8 cellular contexts compared by ENCODE assay signal in genomic region chr21:42107881-42108553, GRCh38. TPM values are rescaled to one million over a fixed set of nuclear protein-coding genes. Genes with fewer than 3 reads are reported as not detected.
A peak's percentile ranks its signal among the peaks of the same experiment; 100 is the strongest.
DNase-seq lines count a peak whose midpoint lies in the region; FAIRE-seq and TF ChIP-seq lines count a peak whose summit lies in the region.

No MANE protein-coding gene starts in this region.

- no peaks in the 10 kb centered on the region for H3K4me1 ChIP-seq in adipocyte (ENCODE audit: control insufficient read depth, insufficient read depth, low read length)

- no peak overlapping the region for H3K27ac Mint-ChIP-seq in HFFc6
- no peak overlapping the region for H3K27ac Mint-ChIP-seq in immature natural killer cell

- DNase-seq in GM12891 (ENCODE audit: insufficient read length, low spot score) (peak; percentile 99), HFFc6 (no peak), NB4 (ENCODE audit: low read depth) (peak; percentile 72), T follicular helper cell (ENCODE audit: low read depth) (peak; percentile 43), adipocyte (ENCODE audit: low read depth) (peak; percentile 75), immature natural killer cell (peak; percentile 31 to 49 (median 32)), GOT3 (lab: John Stamatoyannopoulos, UW) (no peak)
- peak; percentile 69 to 76 for DNase-seq in stimulated activated CD4-positive, alpha-beta T cell treated with anti-CD3 and anti-CD28 coated beads, Interleukin-2, amount 100 ng/mL, for 24 hours

- H3K4me3 Mint-ChIP-seq in HFFc6 (no peak overlapping the region), immature natural killer cell (no peak overlapping the region)

- TF ChIP-seq POLR2A in GM12891 (IDR thresholded peaks at IDR 0.05; ENCODE audit: low read depth, low read length) (no peak), NB4 (IDR thresholded peaks at IDR 0.05; ENCODE audit: extremely low read depth, insufficient read length) (no peak)

- H3K9me3 Mint-ChIP-seq in HFFc6 (no peaks in the 10 kb centered on the region), immature natural killer cell (no peaks in the 10 kb centered on the region)

- H3K27me3 ChIP-seq in adipocyte (replicated peaks; ENCODE audit: control insufficient read depth, insufficient read depth, low read length) = peaks cover 34% of the 10 kb centered on the region

- H3K27me3 Mint-ChIP-seq in HFFc6 (ENCODE audit: insufficient read depth) = peaks cover 1% of the 10 kb centered on the region; the same call in 1 of the 2 replicates
- H3K27me3 Mint-ChIP-seq in immature natural killer cell (ENCODE audit: low read depth in 3 of 3) = peaks cover 2 to 16% (median 4%) of the 10 kb centered on the region in 3 donors

- H3K36me3 Mint-ChIP-seq in HFFc6 (ENCODE audit: low read depth) (no peaks in the 10 kb centered on the region), immature natural killer cell (no peaks in the 10 kb centered on the region)

- no peak overlapping the region for H3K4me3 ChIP-seq in NB4 (ENCODE audit: low read depth, low read length)
- no peak overlapping the region for H3K4me3 ChIP-seq in adipocyte (ENCODE audit: low read length)

- no peaks in the 10 kb centered on the region for H3K36me3 ChIP-seq in adipocyte (ENCODE audit: control insufficient read depth, insufficient read depth, low read length, severe bottlenecking)

- no peak overlapping the region for H3K9ac ChIP-seq in adipocyte (ENCODE audit: low read length)

- H3K9me3 ChIP-seq in adipocyte (ENCODE audit: control insufficient read depth, low read length) = no peaks in the 10 kb centered on the region

- FAIRE-seq in GM12891 (lab: Jason Lieb, UNC) = peak; percentile 96

- H3K4me1 Mint-ChIP-seq in HFFc6 (ENCODE audit: low read depth) (no peaks in the 10 kb centered on the region), immature natural killer cell (peaks cover 0 to 2% of the 10 kb centered on the region in 2 donors)

- TF ChIP-seq CTCF in HFFc6 (IDR thresholded peaks at IDR 0.05) (peak; percentile 61), NB4 (IDR thresholded peaks at IDR 0.05; ENCODE audit: low read depth, low read length) (peak; percentile 58)

TF ChIP-seq in GM12891, 5 proteins besides CTCF, POLR2A, EP300 and RAD21:
- TF ChIP-seq TAF1 (IDR thresholded peaks at IDR 0.05; ENCODE audit: low read depth, low read length) = no peak
- TF ChIP-seq PAX5 (IDR thresholded peaks at IDR 0.05; ENCODE audit: insufficient read depth, low read length, severe bottlenecking) = no peak
- TF ChIP-seq POLR2AphosphoS5 (IDR thresholded peaks at IDR 0.05; ENCODE audit: low read depth, low read length) = no peak
- no peak for TF ChIP-seq POU2F2 (IDR thresholded peaks at IDR 0.05; ENCODE audit: low read depth, low read length)
- TF ChIP-seq SPI1 (IDR thresholded peaks at IDR 0.05; ENCODE audit: low read depth, low read length) = no peak

RNA-seq across cellular contexts. Expression of gene UMODL1, which starts 36.9 kb away (rescaled TPM):
- polyA plus RNA-seq in GM12891 (2012; ENCODE audit: low read depth, missing spikeins) = 0.19 TPM
- total RNA-seq in HFFc6 (2021; fragmentation: NEBNext Ultra II Directional; extraction: Animal tissue kit (Norgen Biotek cat#: 25700)) = not detected
- not detected for polyA plus RNA-seq in immature natural killer cell

Comparison
In these comparisons a context has a peak if more than half of its experiments do, and no peak if none do; other contexts are left out.
1. DNase-seq: peak in GM12891 (single experiment), NB4 (single experiment), T follicular helper cell (single experiment), adipocyte (single experiment), immature natural killer cell (3 of 3) and stimulated activated CD4-positive, alpha-beta T cell treated with anti-CD3 and anti-CD28 coated beads, Interleukin-2, amount 100 ng/mL, for 24 hours (2 of 2); none in HFFc6 (single experiment) and GOT3 (single experiment).